9 cellular contexts compared by ENCODE assay signal in the genomic region with DNA sequence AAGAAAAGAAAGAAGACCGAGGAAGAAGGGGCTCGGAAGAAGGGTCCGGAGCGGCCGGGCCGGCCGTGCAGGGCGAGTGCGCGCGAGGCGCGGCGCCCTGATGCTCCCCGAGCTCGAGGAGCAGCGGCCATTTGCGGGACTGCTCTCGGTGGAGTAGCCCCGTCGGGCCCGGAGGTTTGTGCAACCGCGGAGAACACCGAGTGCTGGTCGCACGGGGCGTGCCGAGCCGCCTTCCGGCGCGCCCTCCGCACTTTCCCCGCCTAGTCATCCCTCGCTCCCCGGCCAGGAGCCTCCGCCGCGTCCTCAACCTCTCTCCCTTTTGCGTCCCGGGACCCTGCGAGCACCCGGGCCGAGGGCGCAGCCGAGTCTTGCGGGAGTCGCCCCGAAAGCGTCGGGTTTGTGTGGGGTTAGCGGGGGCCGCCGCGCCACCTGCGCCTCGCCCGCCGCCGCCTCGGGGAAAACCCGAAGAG.
DNase-seq lines count a peak whose midpoint lies in the region; ATAC-seq lines count a peak whose summit lies in the region.
"Had no signal": no experiment of that assay in that cellular context is flagged by ENCODE, and none has a peak within 500 bp of the region (broad histone marks: within the 10 kb centered on the region; RNA-seq: fewer than 3 reads in every experiment).

No MANE protein-coding gene starts in this region.

- intact Hi-C loops in activated T-helper 2 cell treated with anti-CD3 and anti-CD28 coated beads, Interferon-gamma antibody, Interleukin-2, Interleukin-4, amounts not matched to agents 10 μg/mL and 5 μg/mL and 100 μg/mL, durations not matched to agents 14 hours and 24 hours and 36 hours (cut with micrococcal nuclease) = no loop called here

- no peaks in the 10 kb centered on the region for H3K9me3 Mint-ChIP-seq in activated CD4-positive, alpha-beta T cell treated with anti-CD3 and anti-CD28 coated beads, Interleukin-2, amount 10 ng/mL, durations not matched to agents 7 days and 5 days
- H3K9me3 Mint-ChIP-seq in activated T-helper 2 cell treated with anti-CD3 and anti-CD28 coated beads, Interferon-gamma antibody, Interleukin-2, Interleukin-4, amounts not matched to agents 10 μg/mL and 5 μg/mL and 100 μg/mL, durations not matched to agents 14 hours and 24 hours and 36 hours = no peaks in the 10 kb centered on the region
- H3K9me3 Mint-ChIP-seq in immature natural killer cell = peaks cover 3 to 23% (median 10%) of the 10 kb centered on the region in 6 donors
- H3K9me3 Mint-ChIP-seq in stimulated activated naive CD8-positive, alpha-beta T cell treated with anti-CD3 and anti-CD28 coated beads, Interleukin-15, Interleukin-2, amounts not matched to agents 100 ng/mL and 50 ng/mL, for 24 hours = no peaks in the 10 kb centered on the region

- no peak for DNase-seq in activated CD4-positive, alpha-beta T cell treated with anti-CD3 and anti-CD28 coated beads, Interleukin-2, amount 10 ng/mL, durations not matched to agents 7 days and 5 days
- no peak for DNase-seq in activated CD4-positive, alpha-beta T cell treated with anti-CD3 and anti-CD28 coated beads, Interleukin-2, amount 50 U/mL, for 4 hours
- no peak for DNase-seq in activated T-helper 2 cell treated with anti-CD3 and anti-CD28 coated beads, Interferon-gamma antibody, Interleukin-2, Interleukin-4, amounts not matched to agents 10 μg/mL and 5 μg/mL and 100 μg/mL, durations not matched to agents 14 hours and 24 hours and 36 hours (ENCODE audit: low spot score)
- DNase-seq in immature natural killer cell = no peak
- DNase-seq in NCI-H446 (lab: John Stamatoyannopoulos, UW) = no peak
- DNase-seq: NCI-H1930 had no signal

- H3K27ac Mint-ChIP-seq in activated CD4-positive, alpha-beta T cell treated with anti-CD3 and anti-CD28 coated beads, Interleukin-2, amount 10 ng/mL, durations not matched to agents 7 days and 5 days = peak overlapping the region; percentile 64
- H3K27ac Mint-ChIP-seq in activated T-helper 2 cell treated with anti-CD3 and anti-CD28 coated beads, Interferon-gamma antibody, Interleukin-2, Interleukin-4, amounts not matched to agents 10 μg/mL and 5 μg/mL and 100 μg/mL, durations not matched to agents 14 hours and 24 hours and 36 hours = no peak overlapping the region
- H3K27ac Mint-ChIP-seq in immature natural killer cell = no peak overlapping the region
- no peak overlapping the region for H3K27ac Mint-ChIP-seq in stimulated activated naive CD8-positive, alpha-beta T cell treated with anti-CD3 and anti-CD28 coated beads, Interleukin-15, Interleukin-2, amounts not matched to agents 100 ng/mL and 50 ng/mL, for 24 hours

- ATAC-seq in GM19324 (IDR thresholded peaks at IDR 0.05; ENCODE audit: low FRiP score, unreplicated experiment) = no peak
- ATAC-seq in GM19463 (IDR thresholded peaks at IDR 0.05; ENCODE audit: unreplicated experiment) = no peak

- CTCF ChIA-PET in activated CD4-positive, alpha-beta T cell treated with anti-CD3 and anti-CD28 coated beads, Interleukin-2, amount 10 ng/mL, durations not matched to agents 7 days and 5 days (lab: Charles Lee) = no interaction called here

- POLR2A ChIA-PET in activated CD4-positive, alpha-beta T cell treated with anti-CD3 and anti-CD28 coated beads, Interleukin-2, amount 10 ng/mL, durations not matched to agents 7 days and 5 days (lab: Charles Lee) = no interaction called here

- H3K36me3 Mint-ChIP-seq in activated CD4-positive, alpha-beta T cell treated with anti-CD3 and anti-CD28 coated beads, Interleukin-2, amount 10 ng/mL, durations not matched to agents 7 days and 5 days (ENCODE audit: low read depth) = no peaks in the 10 kb centered on the region
- no peaks in the 10 kb centered on the region for H3K36me3 Mint-ChIP-seq in activated T-helper 2 cell treated with anti-CD3 and anti-CD28 coated beads, Interferon-gamma antibody, Interleukin-2, Interleukin-4, amounts not matched to agents 10 μg/mL and 5 μg/mL and 100 μg/mL, durations not matched to agents 14 hours and 24 hours and 36 hours (ENCODE audit: low read depth)
- no peaks in the 10 kb centered on the region for H3K36me3 Mint-ChIP-seq in immature natural killer cell
- no peaks in the 10 kb centered on the region for H3K36me3 Mint-ChIP-seq in stimulated activated naive CD8-positive, alpha-beta T cell treated with anti-CD3 and anti-CD28 coated beads, Interleukin-15, Interleukin-2, amounts not matched to agents 100 ng/mL and 50 ng/mL, for 24 hours (ENCODE audit: low read depth)

- peaks cover 48% of the 10 kb centered on the region for H3K27me3 Mint-ChIP-seq in activated CD4-positive, alpha-beta T cell treated with anti-CD3 and anti-CD28 coated beads, Interleukin-2, amount 10 ng/mL, durations not matched to agents 7 days and 5 days
- peaks cover 27% of the 10 kb centered on the region for H3K27me3 Mint-ChIP-seq in activated T-helper 2 cell treated with anti-CD3 and anti-CD28 coated beads, Interferon-gamma antibody, Interleukin-2, Interleukin-4, amounts not matched to agents 10 μg/mL and 5 μg/mL and 100 μg/mL, durations not matched to agents 14 hours and 24 hours and 36 hours (ENCODE audit: low read depth)
- peaks cover 9 to 26% (median 12%) of the 10 kb centered on the region in 3 donors for H3K27me3 Mint-ChIP-seq in immature natural killer cell (ENCODE audit: low read depth in 3 of 3)
- H3K27me3 Mint-ChIP-seq in stimulated activated naive CD8-positive, alpha-beta T cell treated with anti-CD3 and anti-CD28 coated beads, Interleukin-15, Interleukin-2, amounts not matched to agents 100 ng/mL and 50 ng/mL, for 24 hours = peaks cover 27% of the 10 kb centered on the region

- peaks cover 2% of the 10 kb centered on the region for H3K4me1 Mint-ChIP-seq in activated CD4-positive, alpha-beta T cell treated with anti-CD3 and anti-CD28 coated beads, Interleukin-2, amount 10 ng/mL, durations not matched to agents 7 days and 5 days
- no peaks in the 10 kb centered on the region for H3K4me1 Mint-ChIP-seq in activated T-helper 2 cell treated with anti-CD3 and anti-CD28 coated beads, Interferon-gamma antibody, Interleukin-2, Interleukin-4, amounts not matched to agents 10 μg/mL and 5 μg/mL and 100 μg/mL, durations not matched to agents 14 hours and 24 hours and 36 hours (ENCODE audit: low read depth)
- peaks cover 5 to 8% of the 10 kb centered on the region in 2 donors for H3K4me1 Mint-ChIP-seq in immature natural killer cell
- H3K4me1 Mint-ChIP-seq in stimulated activated naive CD8-positive, alpha-beta T cell treated with anti-CD3 and anti-CD28 coated beads, Interleukin-15, Interleukin-2, amounts not matched to agents 100 ng/mL and 50 ng/mL, for 24 hours (ENCODE audit: low read depth) = peaks cover 8% of the 10 kb centered on the region

- peak overlapping the region; percentile 30 for H3K4me3 Mint-ChIP-seq in activated CD4-positive, alpha-beta T cell treated with anti-CD3 and anti-CD28 coated beads, Interleukin-2, amount 10 ng/mL, durations not matched to agents 7 days and 5 days
- peak overlapping the region; percentile 70 for H3K4me3 Mint-ChIP-seq in activated T-helper 2 cell treated with anti-CD3 and anti-CD28 coated beads, Interferon-gamma antibody, Interleukin-2, Interleukin-4, amounts not matched to agents 10 μg/mL and 5 μg/mL and 100 μg/mL, durations not matched to agents 14 hours and 24 hours and 36 hours (ENCODE audit: low read depth)
- H3K4me3 Mint-ChIP-seq in immature natural killer cell = peak overlapping the region in 4 of 5 donors; percentile 42 to 74 (median 64)
- H3K4me3 Mint-ChIP-seq in stimulated activated naive CD8-positive, alpha-beta T cell treated with anti-CD3 and anti-CD28 coated beads, Interleukin-15, Interleukin-2, amounts not matched to agents 100 ng/mL and 50 ng/mL, for 24 hours = peak overlapping the region; percentile 60
